ENCODE assay signal across 8 cellular contexts in the genomic region with DNA sequence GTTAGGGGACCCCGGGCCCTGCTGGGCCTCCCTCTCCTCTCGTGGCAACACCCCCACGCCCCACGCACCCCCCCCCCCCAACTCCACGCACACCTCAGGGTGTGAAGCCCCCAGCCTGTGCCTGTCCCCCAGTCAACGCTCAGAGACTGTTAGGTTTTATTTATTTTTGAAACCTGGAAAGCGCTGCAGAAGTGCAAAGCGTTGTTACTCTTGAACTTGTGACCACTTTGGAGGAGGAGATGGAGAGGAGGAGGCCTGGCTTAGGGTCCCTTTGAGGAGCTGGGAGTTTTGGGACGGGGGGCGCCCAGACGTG. TPM values are rescaled to one million over a fixed set of nuclear protein-coding genes. Genes with fewer than 3 reads are reported as not detected.
DNase-seq lines count a peak whose midpoint lies in the region; ATAC-seq and TF ChIP-seq lines count a peak whose summit lies in the region.

No MANE protein-coding gene starts in this region.

- H3F3A ChIP-seq in GM23338 (replicated peaks; ENCODE audit: low read depth): peaks cover 8% of the 10 kb centered on the region; the same call in 1 of the 2 replicates

- H3K9me3 Mint-ChIP-seq in GM23338: no peaks in the 10 kb centered on the region
- no peaks in the 10 kb centered on the region for H3K9me3 Mint-ChIP-seq in activated B cell treated with CpG ODN at 0.5 μM for 24 hours

- no peak for ATAC-seq in GM23338
- no peak for ATAC-seq in activated B cell treated with CpG ODN at 0.5 μM for 24 hours (ENCODE audit: low read depth)
- no peak for ATAC-seq in GM18520 (IDR thresholded peaks at IDR 0.05; ENCODE audit: unreplicated experiment)

- peaks cover 19% of the 10 kb centered on the region for H3K27me3 Mint-ChIP-seq in GM23338 (ENCODE audit: insufficient read depth, low read depth, poor library complexity)
- no peaks in the 10 kb centered on the region for H3K27me3 Mint-ChIP-seq in activated B cell treated with CpG ODN at 0.5 μM for 24 hours

- H4K20me1 ChIP-seq in GM23338 (replicated peaks; ENCODE audit: insufficient read depth): no peaks in the 10 kb centered on the region

- no peaks in the 10 kb centered on the region for H3K9me2 ChIP-seq in GM23338 (ENCODE audit: insufficient read depth)

- no peaks in the 10 kb centered on the region for H3K36me3 Mint-ChIP-seq in GM23338 (ENCODE audit: low read depth)
- H3K36me3 Mint-ChIP-seq in activated B cell treated with CpG ODN at 0.5 μM for 24 hours (ENCODE audit: low read depth): peaks cover 25% of the 10 kb centered on the region

- H3K9me3 ChIP-seq in sigmoid colon: no peaks in the 10 kb centered on the region

- H3K36me3 ChIP-seq in GM23338 (ENCODE audit: insufficient read depth) (no peaks in the 10 kb centered on the region), sigmoid colon (peaks cover 15 to 27% (median 21%) of the 10 kb centered on the region in 4 donors)

- peak overlapping the region; percentile 57 for H3K4me3 ChIP-seq in GM23338
- H3K4me3 ChIP-seq in sigmoid colon: peak overlapping the region; percentile 71 to 87 (median 82)

- H3K4me1 ChIP-seq in GM23338 (ENCODE audit: insufficient read depth): 0 out of 2 replicates have a peak, but pooled peaks cover 8% of the 10 kb centered on the region
- H3K4me1 ChIP-seq in sigmoid colon: peaks cover 0 to 74% (median 68%) of the 10 kb centered on the region in 4 donors

- WGBS in sigmoid colon, 2 donors: 0 to 1% methylated on average over 10 to 11 of the region's 11 CpGs

- CTCF ChIA-PET in activated B cell treated with CpG ODN at 0.5 μM for 24 hours (lab: Charles Lee): interaction anchor here (0.8 to 3.8 kb wide), 6 partner anchors 11 to 372 kb away, joined by 3 to 44 read pairs (median 4); partner anchors contain the start of genes MORC2, PATZ1 and TUG1

- POLR2A ChIA-PET in activated B cell treated with CpG ODN at 0.5 μM for 24 hours (lab: Charles Lee): interaction anchor here (1.4 to 4.7 kb wide), 10 partner anchors 9 to 131 kb away, joined by 4 to 68 read pairs (median 8); partner anchors contain the start of genes LIMK2, PATZ1 and RNF185

- TF ChIP-seq CTCF in GM23338 (conservative IDR thresholded peaks at IDR 0.05; ENCODE audit: low read depth in 2 of 2): no peak
- TF ChIP-seq CTCF in activated B cell treated with CpG ODN at 0.5 μM for 24 hours (IDR thresholded peaks at IDR 0.05): no peak
- TF ChIP-seq CTCF in sigmoid colon (IDR thresholded peaks at IDR 0.05): no peak

- no peak overlapping the region for H3K27ac Mint-ChIP-seq in GM23338
- H3K27ac Mint-ChIP-seq in activated B cell treated with CpG ODN at 0.5 μM for 24 hours: peak overlapping the region; percentile 92

- peak overlapping the region; percentile 82 for H3K4me3 Mint-ChIP-seq in GM23338
- H3K4me3 Mint-ChIP-seq in activated B cell treated with CpG ODN at 0.5 μM for 24 hours: peak overlapping the region; percentile 92

- H3K27me3 ChIP-seq in GM23338 (ENCODE audit: insufficient read depth) (peaks cover 26% of the 10 kb centered on the region), sigmoid colon (no peaks in the 10 kb centered on the region)

- TF ChIP-seq EP300 in sigmoid colon (IDR thresholded peaks at IDR 0.05): no peak

- no peaks in the 10 kb centered on the region for H3K79me2 ChIP-seq in GM23338 (replicated peaks; ENCODE audit: insufficient read depth)

- H3K4me2 ChIP-seq in GM23338: peak overlapping the region; percentile 79

- peak overlapping the region; percentile 45; the same call in 1 of the 2 replicates for H2AFZ ChIP-seq in GM23338

- intact Hi-C loops in activated B cell treated with CpG ODN at 0.5 μM for 24 hours (cut with micrococcal nuclease): loop anchor here (1.0 to 5.0 kb wide), 8 partner anchors 53 to 1025 kb away; partner anchors contain the start of genes DRG1, EIF4ENIF1, OSM and SFI1
- intact Hi-C loops in sigmoid colon (cut with DNase I): loop anchor here (2.0 kb wide), 1 partner anchor 55 kb away; the partner anchor contains the start of gene PATZ1
- intact Hi-C loops in posterior vena cava (cut with DNase I): no loop called here

- H3K4me1 Mint-ChIP-seq in GM23338 (peaks cover 19% of the 10 kb centered on the region), activated B cell treated with CpG ODN at 0.5 μM for 24 hours (peaks cover 80% of the 10 kb centered on the region)

- H3K27ac ChIP-seq in GM23338 (ENCODE audit: low read depth) (no peak overlapping the region), sigmoid colon (peak overlapping the region; percentile 92 to 98 (median 97))

- no peak for DNase-seq in GM23338 (ENCODE audit: low spot score)
- no peak for DNase-seq in activated B cell treated with CpG ODN at 0.5 μM for 24 hours
- DNase-seq in globus pallidus (ENCODE audit: low spot score): peak; percentile 44
- DNase-seq in sigmoid colon: no peak
- no peak for DNase-seq in NCI-H2107 (lab: John Stamatoyannopoulos, UW)
- no peak for DNase-seq in hippocampal formation (lab: John Stamatoyannopoulos, UW)
- no peak for DNase-seq in posterior vena cava (ENCODE audit: low spot score)

- no peak for TF ChIP-seq POLR2A in sigmoid colon (IDR thresholded peaks at IDR 0.05)

TF ChIP-seq in GM23338, 12 proteins besides CTCF, POLR2A, EP300 and RAD21 (continues in another document):
- TF ChIP-seq, protein P1, sequence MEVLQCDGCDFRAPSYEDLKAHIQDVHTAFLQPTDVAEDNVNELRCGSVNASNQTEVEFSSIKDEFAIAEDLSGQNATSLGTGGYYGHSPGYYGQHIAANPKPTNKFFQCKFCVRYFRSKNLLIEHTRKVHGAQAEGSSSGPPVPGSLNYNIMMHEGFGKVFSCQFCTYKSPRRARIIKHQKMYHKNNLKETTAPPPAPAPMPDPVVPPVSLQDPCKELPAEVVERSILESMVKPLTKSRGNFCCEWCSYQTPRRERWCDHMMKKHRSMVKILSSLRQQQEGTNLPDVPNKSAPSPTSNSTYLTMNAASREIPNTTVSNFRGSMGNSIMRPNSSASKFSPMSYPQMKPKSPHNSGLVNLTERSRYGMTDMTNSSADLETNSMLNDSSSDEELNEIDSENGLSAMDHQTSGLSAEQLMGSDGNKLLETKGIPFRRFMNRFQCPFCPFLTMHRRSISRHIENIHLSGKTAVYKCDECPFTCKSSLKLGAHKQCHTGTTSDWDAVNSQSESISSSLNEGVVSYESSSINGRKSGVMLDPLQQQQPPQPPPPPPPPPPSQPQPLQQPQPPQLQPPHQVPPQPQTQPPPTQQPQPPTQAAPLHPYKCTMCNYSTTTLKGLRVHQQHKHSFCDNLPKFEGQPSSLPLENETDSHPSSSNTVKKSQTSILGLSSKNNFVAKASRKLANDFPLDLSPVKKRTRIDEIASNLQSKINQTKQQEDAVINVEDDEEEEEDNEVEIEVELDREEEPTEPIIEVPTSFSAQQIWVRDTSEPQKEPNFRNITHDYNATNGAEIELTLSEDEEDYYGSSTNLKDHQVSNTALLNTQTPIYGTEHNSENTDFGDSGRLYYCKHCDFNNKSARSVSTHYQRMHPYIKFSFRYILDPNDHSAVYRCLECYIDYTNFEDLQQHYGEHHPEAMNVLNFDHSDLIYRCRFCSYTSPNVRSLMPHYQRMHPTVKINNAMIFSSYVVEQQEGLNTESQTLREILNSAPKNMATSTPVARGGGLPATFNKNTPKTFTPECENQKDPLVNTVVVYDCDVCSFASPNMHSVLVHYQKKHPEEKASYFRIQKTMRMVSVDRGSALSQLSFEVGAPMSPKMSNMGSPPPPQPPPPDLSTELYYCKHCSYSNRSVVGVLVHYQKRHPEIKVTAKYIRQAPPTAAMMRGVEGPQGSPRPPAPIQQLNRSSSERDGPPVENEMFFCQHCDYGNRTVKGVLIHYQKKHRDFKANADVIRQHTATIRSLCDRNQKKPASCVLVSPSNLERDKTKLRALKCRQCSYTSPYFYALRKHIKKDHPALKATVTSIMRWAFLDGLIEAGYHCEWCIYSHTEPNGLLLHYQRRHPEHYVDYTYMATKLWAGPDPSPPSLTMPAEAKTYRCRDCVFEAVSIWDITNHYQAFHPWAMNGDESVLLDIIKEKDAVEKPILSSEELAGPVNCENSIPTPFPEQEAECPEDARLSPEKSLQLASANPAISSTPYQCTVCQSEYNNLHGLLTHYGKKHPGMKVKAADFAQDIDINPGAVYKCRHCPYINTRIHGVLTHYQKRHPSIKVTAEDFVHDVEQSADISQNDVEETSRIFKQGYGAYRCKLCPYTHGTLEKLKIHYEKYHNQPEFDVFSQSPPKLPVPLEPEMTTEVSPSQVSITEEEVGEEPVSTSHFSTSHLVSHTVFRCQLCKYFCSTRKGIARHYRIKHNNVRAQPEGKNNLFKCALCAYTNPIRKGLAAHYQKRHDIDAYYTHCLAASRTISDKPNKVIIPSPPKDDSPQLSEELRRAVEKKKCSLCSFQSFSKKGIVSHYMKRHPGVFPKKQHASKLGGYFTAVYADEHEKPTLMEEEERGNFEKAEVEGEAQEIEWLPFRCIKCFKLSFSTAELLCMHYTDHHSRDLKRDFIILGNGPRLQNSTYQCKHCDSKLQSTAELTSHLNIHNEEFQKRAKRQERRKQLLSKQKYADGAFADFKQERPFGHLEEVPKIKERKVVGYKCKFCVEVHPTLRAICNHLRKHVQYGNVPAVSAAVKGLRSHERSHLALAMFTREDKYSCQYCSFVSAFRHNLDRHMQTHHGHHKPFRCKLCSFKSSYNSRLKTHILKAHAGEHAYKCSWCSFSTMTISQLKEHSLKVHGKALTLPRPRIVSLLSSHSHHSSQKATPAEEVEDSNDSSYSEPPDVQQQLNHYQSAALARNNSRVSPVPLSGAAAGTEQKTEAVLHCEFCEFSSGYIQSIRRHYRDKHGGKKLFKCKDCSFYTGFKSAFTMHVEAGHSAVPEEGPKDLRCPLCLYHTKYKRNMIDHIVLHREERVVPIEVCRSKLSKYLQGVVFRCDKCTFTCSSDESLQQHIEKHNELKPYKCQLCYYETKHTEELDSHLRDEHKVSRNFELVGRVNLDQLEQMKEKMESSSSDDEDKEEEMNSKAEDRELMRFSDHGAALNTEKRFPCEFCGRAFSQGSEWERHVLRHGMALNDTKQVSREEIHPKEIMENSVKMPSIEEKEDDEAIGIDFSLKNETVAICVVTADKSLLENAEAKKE (CRISPR knock-in tag; IDR thresholded peaks at IDR 0.05): no peak

RNA-seq across cellular contexts. Expression of gene PIK3IP1, which starts 0.9 kb away (rescaled TPM):
- total RNA-seq in GM23338 (2014; rRNA removed; shearing (Covaris generic)): 1.6 and 2.2 TPM in 2 replicates
- polyA plus RNA-seq in GM23338 (2016; fragmentation: Nextera tagmentation; extraction: Ambion mirVana) (1.1 and 1.5 TPM in 2 replicates), sigmoid colon (10 to 100 TPM in 1 of 3 donors, 1 to 10 TPM in 2; 5.8 to 87.6 (median 6.0) TPM)
- total RNA-seq in activated B cell treated with CpG ODN at 0.5 μM for 24 hours (20.3 and 21.0 TPM in 2 replicates), sigmoid colon (10 to 100 TPM; 32.4 to 55.0 (median 50.3) TPM), posterior vena cava (10 to 100 TPM; 12.8 to 18.8 TPM)

RNA-seq across cellular contexts. Expression of gene PATZ1, which starts 54.8 kb away (rescaled TPM):
- total RNA-seq in GM23338 (2014; rRNA removed; shearing (Covaris generic)): 51.5 and 56.8 TPM in 2 replicates
- polyA plus RNA-seq in GM23338 (2016; fragmentation: Nextera tagmentation; extraction: Ambion mirVana): 22.0 and 23.2 TPM in 2 replicates
- 35.4 and 37.4 TPM in 2 replicates for total RNA-seq in activated B cell treated with CpG ODN at 0.5 μM for 24 hours
- 10 to 100 TPM; 17.4 to 21.4 (median 19.9) TPM for total RNA-seq in sigmoid colon
- polyA plus RNA-seq in sigmoid colon: 10 to 100 TPM in 1 of 3 donors, 1 to 10 TPM in 2; 3.7 to 15.8 (median 4.8) TPM
- total RNA-seq in posterior vena cava: 10 to 100 TPM; 10.8 to 14.9 TPM

Comparison
In these comparisons a context has a peak if more than half of its experiments do, and no peak if none do; other contexts are left out.
1. intact Hi-C loops: an anchor here in activated B cell treated with CpG ODN at 0.5 μM for 24 hours (1.0 to 5.0 kb wide) and sigmoid colon (2.0 kb wide); none called in posterior vena cava.